Comparison of ENCODE assay signal across 8 cellular contexts in the genomic region with DNA sequence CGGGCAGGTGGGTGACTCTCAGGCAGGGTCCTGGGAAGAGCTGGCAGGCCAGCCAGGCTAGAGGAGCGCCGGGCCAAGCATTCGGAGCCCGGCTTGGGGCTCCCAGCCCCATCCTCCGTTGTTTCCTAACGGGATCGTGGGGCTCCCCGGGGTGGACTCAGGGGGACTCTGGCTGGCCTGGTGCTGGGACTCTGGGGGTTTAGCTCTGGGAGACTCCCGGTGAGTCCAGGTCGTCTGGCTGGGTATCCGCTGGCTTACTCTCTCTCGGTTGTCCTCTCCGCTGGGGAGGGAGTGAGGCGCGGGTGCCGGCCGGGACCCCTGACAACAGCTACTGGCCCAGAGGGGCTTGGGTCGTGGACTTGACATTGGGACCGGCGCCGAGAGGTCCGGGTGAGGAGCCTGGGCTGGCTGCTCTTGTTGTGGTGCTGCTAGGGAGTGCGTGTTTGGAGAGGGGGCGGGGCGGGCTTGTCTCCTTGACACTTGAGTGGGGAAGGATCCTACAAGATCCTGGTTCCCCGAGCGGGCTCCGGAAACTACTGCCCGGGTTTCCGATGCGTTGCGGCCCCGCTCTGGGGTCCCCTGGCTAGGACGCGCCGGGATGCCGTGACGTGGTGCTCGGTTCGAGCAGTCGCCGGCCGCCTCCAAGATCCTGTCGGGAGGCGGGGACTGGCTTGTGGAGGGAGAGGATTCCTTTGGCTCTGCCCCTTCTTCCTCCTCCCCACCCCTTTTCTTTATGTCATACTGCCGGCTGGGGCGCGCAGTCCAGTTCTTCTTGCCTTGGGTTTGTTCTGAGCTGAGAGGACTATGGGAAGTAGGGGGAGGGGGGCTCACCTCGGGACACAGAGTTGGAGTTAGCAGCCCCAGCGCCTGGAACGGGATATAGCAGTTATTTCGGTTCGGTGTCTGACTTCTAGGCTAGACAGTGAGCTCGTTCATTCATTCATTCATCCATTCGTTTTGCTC. TPM values are rescaled to one million over a fixed set of nuclear protein-coding genes. Genes with fewer than 3 reads are reported as not detected.
DNase-seq lines count a peak whose midpoint lies in the region; ATAC-seq and TF ChIP-seq lines count a peak whose summit lies in the region.

No MANE protein-coding gene starts in this region.

- peak overlapping the region; percentile 89 for H3K9ac ChIP-seq in rectal smooth muscle tissue (ENCODE audit: low read length)

- under 1% methylated on average over 54 of the region's 56 CpGs for WGBS in hepatocyte (ENCODE audit: low lambda C conversion rate, missing lambda C conversion rate)
- 1% methylated on average over 42 to 56 of the region's 56 CpGs for WGBS in aorta, 2 donors

- H3K4me1 ChIP-seq in hepatocyte (ENCODE audit: insufficient read depth) = peaks cover 13% of the 10 kb centered on the region
- H3K4me1 ChIP-seq in rectal smooth muscle tissue (ENCODE audit: control insufficient read depth, insufficient read depth, low read length) = peaks cover 4% of the 10 kb centered on the region
- no peaks in the 10 kb centered on the region for H3K4me1 ChIP-seq in aorta (ENCODE audit: control insufficient read depth in 1 of 2, insufficient read depth in 2 of 2, low read length in 2 of 2)

- peak; percentile 20 for ATAC-seq in HG02763 (IDR thresholded peaks at IDR 0.05; ENCODE audit: unreplicated experiment)
- peak; percentile 84 for ATAC-seq in aorta (ENCODE audit: low FRiP score)

- H3K4me2 ChIP-seq in hepatocyte = peak overlapping the region; percentile 80

- H3K27ac ChIP-seq in hepatocyte = peak overlapping the region; percentile 85
- peak overlapping the region; percentile 98 for H3K27ac ChIP-seq in rectal smooth muscle tissue (ENCODE audit: low read depth, low read length)
- peak overlapping the region; percentile 31 to 72 for H3K27ac ChIP-seq in aorta (ENCODE audit: low read depth in 1 of 2, low read length in 2 of 2)

- H3K9me2 ChIP-seq in hepatocyte (replicated peaks; ENCODE audit: insufficient read depth) = no peaks in the 10 kb centered on the region

- peak; percentile 48 for DNase-seq in GM10266 (ENCODE audit: extremely low spot score)
- peak; percentile 87 for DNase-seq in NCI-H146 (lab: John Stamatoyannopoulos, UW)
- DNase-seq in T-helper 9 cell = peak; percentile 40
- peak; percentile 93 for DNase-seq in astrocyte of the hippocampus (ENCODE audit: low read depth, low spot score)
- DNase-seq in hepatocyte (ENCODE audit: low spot score) = peak; percentile 93
- peak; percentile 84 to 92 for DNase-seq in aorta

- H2AFZ ChIP-seq in hepatocyte = peak overlapping the region; percentile 54

- H3K4me3 ChIP-seq in hepatocyte (peak overlapping the region; percentile 45), rectal smooth muscle tissue (ENCODE audit: low read length) (peak overlapping the region; percentile 99), aorta (ENCODE audit: low read length in 2 of 2) (peak overlapping the region; percentile 92 to 93)

- peaks cover 8% of the 10 kb centered on the region for H4K20me1 ChIP-seq in hepatocyte (ENCODE audit: insufficient read depth, poor library complexity, severe bottlenecking)

- H3K79me2 ChIP-seq in hepatocyte = peaks cover 58% of the 10 kb centered on the region

- TF ChIP-seq CTCF in GM10266 (IDR thresholded peaks at IDR 0.05; ENCODE audit: control insufficient read depth, insufficient read depth, low read depth, missing control alignments) = no peak
- TF ChIP-seq CTCF in hepatocyte (IDR thresholded peaks at IDR 0.05; ENCODE audit: poor library complexity) = no peak

- intact Hi-C loops in aorta (cut with DNase I) = loop anchor here (2.0 to 10.0 kb wide), 3 partner anchors 65 to 238 kb away; a partner anchor contains a TSS

- H3K27me3 ChIP-seq in hepatocyte (no peaks in the 10 kb centered on the region), rectal smooth muscle tissue (ENCODE audit: control insufficient read depth, insufficient read depth, low read length) (no peaks in the 10 kb centered on the region), aorta (ENCODE audit: control insufficient read depth in 1 of 2, insufficient read depth in 2 of 2, low read length in 1 of 2) (no peaks in the 10 kb centered on the region)

- no peaks in the 10 kb centered on the region for H3K36me3 ChIP-seq in hepatocyte (replicated peaks; ENCODE audit: insufficient read depth, low read depth)
- peaks cover 4% of the 10 kb centered on the region for H3K36me3 ChIP-seq in rectal smooth muscle tissue (ENCODE audit: control insufficient read depth, insufficient read depth, low read length)
- no peaks in the 10 kb centered on the region for H3K36me3 ChIP-seq in aorta (ENCODE audit: control insufficient read depth in 1 of 2, insufficient read depth in 2 of 2, low read length in 1 of 2)

- H3K9me3 ChIP-seq in hepatocyte (ENCODE audit: low read depth) (no peaks in the 10 kb centered on the region), aorta (ENCODE audit: control insufficient read depth, low read length) (no peaks in the 10 kb centered on the region)

RNA-seq across cellular contexts. Expression of a gene that starts 0.6 kb away (rescaled TPM):
- total RNA-seq in hepatocyte (19.4 and 39.9 TPM in 2 replicates), aorta (10 to 100 TPM; 25.1 to 35.0 TPM)
- polyA plus RNA-seq in hepatocyte (8.2 and 13.6 TPM in 2 replicates), aorta (10 to 100 TPM in 1 of 2 donors, 1 to 10 TPM in 1; 3.6 to 10.4 TPM)

Comparison
In these comparisons a context has a peak if more than half of its experiments do, and no peak if none do; other contexts are left out.
1. Peak in every context shown above with its lines: DNase-seq, ATAC-seq, H3K4me3 ChIP-seq and H3K27ac ChIP-seq.
2. DNase-seq: peak in every context shown above with its lines; median percentile 93 in astrocyte of the hippocampus; 93 in hepatocyte; 88 in aorta; 87 in NCI-H146; 48 in GM10266; 40 in T-helper 9 cell.
3. H3K4me3 ChIP-seq: peak in every context shown above with its lines; median percentile 99 in rectal smooth muscle tissue; 92 in aorta; 45 in hepatocyte.